Comparison of ENCODE assay signal across 8 cellular contexts in genomic region chr2:69798909-69799526, GRCh38. TPM values are rescaled to one million over a fixed set of nuclear protein-coding genes. Genes with fewer than 3 reads are reported as not detected.
DNase-seq lines count a peak whose midpoint lies in the region; ATAC-seq and TF ChIP-seq lines count a peak whose summit lies in the region.

No MANE protein-coding gene starts in this region.

- DNase-seq in Karpas-422 (no peak), nephron progenitor cell (peak; percentile 35), NCI-H1092 (lab: John Stamatoyannopoulos, UW) (no peak), NCI-H510A (lab: John Stamatoyannopoulos, UW) (no peak)
- no peak for DNase-seq in activated CD4-positive, alpha-beta T cell treated with anti-CD3 and anti-CD28 coated beads, Interleukin-2, amount 10 ng/mL, durations not matched to agents 24 days and 14 days

- H4K20me1 ChIP-seq in Karpas-422 (ENCODE audit: insufficient read depth, low read depth, low read length) = no peaks in the 10 kb centered on the region

- no peak for ATAC-seq in HG03095 (IDR thresholded peaks at IDR 0.05; ENCODE audit: unreplicated experiment)

- no peak for TF ChIP-seq CTCF in nephron progenitor cell (IDR thresholded peaks at IDR 0.05)

- H3K27me3 ChIP-seq in Karpas-422 (ENCODE audit: low read length) = no peaks in the 10 kb centered on the region; the same call in 1 of the 2 replicates
- no peaks in the 10 kb centered on the region for H3K27me3 ChIP-seq in duodenal mucosa (ENCODE audit: control insufficient read depth in 1 of 2, insufficient read depth in 2 of 2, low read length in 2 of 2)

- H3K4me2 ChIP-seq in Karpas-422 (ENCODE audit: low read depth, low read length, poor library complexity, severe bottlenecking) = peak overlapping the region; percentile 66

- peak overlapping the region; percentile 76 for H2AFZ ChIP-seq in Karpas-422 (ENCODE audit: low read length)

- intact Hi-C loops in activated CD4-positive, alpha-beta T cell treated with anti-CD3 and anti-CD28 coated beads, Interleukin-2, amount 10 ng/mL, durations not matched to agents 24 days and 14 days (cut with micrococcal nuclease) = no loop called here

- H3K4me3 Mint-ChIP-seq in nephron progenitor cell = peak overlapping the region; percentile 85
- H3K4me3 Mint-ChIP-seq in activated CD4-positive, alpha-beta T cell treated with anti-CD3 and anti-CD28 coated beads, Interleukin-2, amount 10 ng/mL, durations not matched to agents 24 days and 14 days = no peak overlapping the region

- H3K36me3 Mint-ChIP-seq in nephron progenitor cell (ENCODE audit: low read depth) = peaks cover 9% of the 10 kb centered on the region
- peaks cover 18% of the 10 kb centered on the region for H3K36me3 Mint-ChIP-seq in activated CD4-positive, alpha-beta T cell treated with anti-CD3 and anti-CD28 coated beads, Interleukin-2, amount 10 ng/mL, durations not matched to agents 24 days and 14 days (ENCODE audit: low read depth)

- H3K36me3 ChIP-seq in Karpas-422 (ENCODE audit: insufficient read depth, low read length) = no peaks in the 10 kb centered on the region
- peaks cover 7 to 25% of the 10 kb centered on the region in 2 donors for H3K36me3 ChIP-seq in duodenal mucosa (ENCODE audit: control insufficient read depth in 1 of 2, insufficient read depth in 2 of 2, low read length in 2 of 2)

- H3K27ac ChIP-seq in Karpas-422 (ENCODE audit: low read length) = no peak overlapping the region
- no peak overlapping the region for H3K27ac ChIP-seq in duodenal mucosa (ENCODE audit: low read depth, low read length)

- peak overlapping the region; percentile 58 for H3K9ac ChIP-seq in Karpas-422 (ENCODE audit: low read length)
- H3K9ac ChIP-seq in duodenal mucosa (ENCODE audit: low read depth in 1 of 2, low read length in 2 of 2) = peak overlapping the region; percentile 24 to 35

- H3K27ac Mint-ChIP-seq in nephron progenitor cell = peak overlapping the region; percentile 91
- H3K27ac Mint-ChIP-seq in activated CD4-positive, alpha-beta T cell treated with anti-CD3 and anti-CD28 coated beads, Interleukin-2, amount 10 ng/mL, durations not matched to agents 24 days and 14 days = no peak overlapping the region

- peaks cover 69% of the 10 kb centered on the region for H3K4me1 Mint-ChIP-seq in nephron progenitor cell
- peaks cover 26% of the 10 kb centered on the region for H3K4me1 Mint-ChIP-seq in activated CD4-positive, alpha-beta T cell treated with anti-CD3 and anti-CD28 coated beads, Interleukin-2, amount 10 ng/mL, durations not matched to agents 24 days and 14 days

- H3K79me2 ChIP-seq in Karpas-422 (ENCODE audit: low read length) = no peaks in the 10 kb centered on the region

- no peaks in the 10 kb centered on the region for H3K9me2 ChIP-seq in Karpas-422 (replicated peaks; ENCODE audit: insufficient read depth, low read length)

- TF ChIP-seq POLR2A in GM19099 (IDR thresholded peaks at IDR 0.05; ENCODE audit: extremely low read depth, insufficient read length, low read depth) = peak; percentile 42

- H3K4me3 ChIP-seq in Karpas-422 (ENCODE audit: low read length) = peak overlapping the region; percentile 60
- peak overlapping the region; percentile 38 to 44 for H3K4me3 ChIP-seq in duodenal mucosa (ENCODE audit: low read depth in 1 of 2, low read length in 2 of 2)

- H3K27me3 Mint-ChIP-seq in nephron progenitor cell (ENCODE audit: low read depth, poor library complexity) = peaks cover 4% of the 10 kb centered on the region
- H3K27me3 Mint-ChIP-seq in activated CD4-positive, alpha-beta T cell treated with anti-CD3 and anti-CD28 coated beads, Interleukin-2, amount 10 ng/mL, durations not matched to agents 24 days and 14 days = no peaks in the 10 kb centered on the region

- H3K4me1 ChIP-seq in Karpas-422 (ENCODE audit: low read length) = peaks cover 29% of the 10 kb centered on the region
- H3K4me1 ChIP-seq in duodenal mucosa (ENCODE audit: control insufficient read depth in 1 of 2, insufficient read depth in 2 of 2, low read length in 2 of 2) = peaks cover 39 to 48% of the 10 kb centered on the region in 2 donors

- H3K9me3 ChIP-seq in Karpas-422 (ENCODE audit: low read length) (no peaks in the 10 kb centered on the region), duodenal mucosa (ENCODE audit: control insufficient read depth in 1 of 2, low read length in 2 of 2) (no peaks in the 10 kb centered on the region)

- H3K9me3 Mint-ChIP-seq in nephron progenitor cell = no peaks in the 10 kb centered on the region
- no peaks in the 10 kb centered on the region for H3K9me3 Mint-ChIP-seq in activated CD4-positive, alpha-beta T cell treated with anti-CD3 and anti-CD28 coated beads, Interleukin-2, amount 10 ng/mL, durations not matched to agents 24 days and 14 days

RNA-seq across cellular contexts. Expression of gene GMCL1, which starts 30.4 kb away (rescaled TPM):
- 34.4 and 75.3 TPM in 2 replicates for total RNA-seq in Karpas-422 (2014; rRNA removed; shearing (Covaris generic); ENCODE audit: low replicate concordance)
- total RNA-seq in activated CD4-positive, alpha-beta T cell treated with anti-CD3 and anti-CD28 coated beads, Interleukin-2, amount 10 ng/mL, durations not matched to agents 24 days and 14 days = 25.9 and 28.0 TPM in 2 replicates

RNA-seq across cellular contexts. Expression of gene ANXA4, which starts 57.1 kb away (rescaled TPM):
- 1.1 and 2.4 TPM in 2 replicates for total RNA-seq in Karpas-422 (2014; rRNA removed; shearing (Covaris generic); ENCODE audit: low replicate concordance)
- 47.4 and 49.0 TPM in 2 replicates for total RNA-seq in activated CD4-positive, alpha-beta T cell treated with anti-CD3 and anti-CD28 coated beads, Interleukin-2, amount 10 ng/mL, durations not matched to agents 24 days and 14 days

Comparison
In these comparisons a context has a peak if more than half of its experiments do, and no peak if none do; other contexts are left out.
1. RNA of gene ANXA4, which starts 57.1 kb away (total RNA-seq): 47.4 to 49.0 TPM in activated CD4-positive, alpha-beta T cell treated with anti-CD3 and anti-CD28 coated beads, Interleukin-2, amount 10 ng/mL, durations not matched to agents 24 days and 14 days; 1.1 to 2.4 TPM in Karpas-422; every median in the first group is over 10 times any median in the second.